Comparison of ENCODE assay signal across 15 cellular contexts in the genomic region with DNA sequence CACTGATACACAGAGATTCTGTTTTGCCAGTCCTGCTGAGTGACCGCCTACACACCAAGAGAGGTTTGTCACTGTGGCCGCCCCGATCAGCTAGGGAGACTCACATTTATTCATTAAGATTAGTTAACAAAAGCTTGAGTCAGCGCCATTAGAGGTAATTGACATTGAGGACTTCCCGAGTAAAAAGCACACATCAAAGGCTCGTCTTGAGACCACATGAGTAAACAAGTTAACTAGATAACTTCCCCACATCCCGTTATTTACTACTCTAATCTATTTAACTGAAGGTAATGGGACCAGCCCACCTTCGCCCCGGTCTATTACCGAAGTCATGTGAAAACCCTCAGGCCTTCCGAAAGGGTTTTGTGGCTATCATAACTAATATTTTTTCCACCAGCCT. TPM values are rescaled to one million over a fixed set of nuclear protein-coding genes. Genes with fewer than 3 reads are reported as not detected.
"Had no signal": no experiment of that assay in that cellular context is flagged by ENCODE, and none has a peak within 500 bp of the region (broad histone marks: within the 10 kb centered on the region; RNA-seq: fewer than 3 reads in every experiment).

No MANE protein-coding gene starts in this region.

- H3K4me3 ChIP-seq: left ventricle myocardium inferior, lung, ovary, right atrium auricular region, right lobe of liver, smooth muscle cell, tibial nerve, uterus had no signal

- H3K36me3 ChIP-seq: left ventricle myocardium inferior, ovary, right atrium auricular region, right lobe of liver, tibial nerve, uterus had no signal

- H3K27me3 ChIP-seq: ovary, right atrium auricular region, right lobe of liver, uterus had no signal

- DNase-seq: left ventricle myocardium inferior; naive B cell; right lobe of liver; stimulated activated CD4-positive, alpha-beta T cell treated with anti-CD3 and anti-CD28 coated beads, Interleukin-1b, Interleukin-23, amount 100 ng/mL, for 48 hours; stimulated activated naive CD4-positive, alpha-beta T cell treated with Interleukin-2 at 50 U/mL for 16 hours; stimulated activated naive CD8-positive, alpha-beta T cell treated with anti-CD3 and anti-CD28 coated beads, Interleukin-15, amount 100 ng/mL, for 72 hours; uterus had no signal

RNA-seq across cellular contexts. Expression of gene SRRM3, which starts 23.0 kb away (rescaled TPM):
- total RNA-seq: mononuclear cell, natural killer cell, skeletal muscle tissue had no signal
